Comparison of ENCODE assay signal across 1 cellular context in the genomic region with DNA sequence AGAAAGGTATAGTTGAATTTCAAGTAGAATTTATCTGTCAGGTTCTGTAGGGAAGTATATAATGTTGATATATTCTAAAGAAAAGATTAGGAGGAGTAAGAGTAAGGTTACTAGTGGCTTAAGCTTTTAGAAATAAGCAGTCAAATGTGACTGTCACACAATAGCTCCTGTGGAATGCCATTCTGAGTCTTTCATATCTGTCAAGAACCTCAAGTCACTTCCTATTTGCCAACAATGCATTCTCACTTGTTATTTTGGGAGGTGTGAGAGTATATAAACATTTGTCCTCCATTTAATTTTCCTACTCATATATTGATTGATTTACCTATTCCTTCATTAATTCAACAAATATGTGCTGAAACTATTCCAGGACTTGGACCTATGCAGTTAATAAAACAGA.
TF ChIP-seq lines count a peak whose summit lies in the region.

No MANE protein-coding gene starts in this region.

TF ChIP-seq in endothelial cell of umbilical vein, 7 proteins besides CTCF, POLR2A, EP300 and RAD21 (continued from another document):
- TF ChIP-seq EZH2 (IDR thresholded peaks at IDR 0.05; ENCODE audit: borderline replicate concordance, low read depth, low read length, severe bottlenecking) = no peak
- TF ChIP-seq JUN (IDR thresholded peaks at IDR 0.05; ENCODE audit: borderline replicate concordance, insufficient read depth, insufficient read length, low read depth) = no peak
